ENCODE assay signal across 9 cellular contexts in the genomic region with DNA sequence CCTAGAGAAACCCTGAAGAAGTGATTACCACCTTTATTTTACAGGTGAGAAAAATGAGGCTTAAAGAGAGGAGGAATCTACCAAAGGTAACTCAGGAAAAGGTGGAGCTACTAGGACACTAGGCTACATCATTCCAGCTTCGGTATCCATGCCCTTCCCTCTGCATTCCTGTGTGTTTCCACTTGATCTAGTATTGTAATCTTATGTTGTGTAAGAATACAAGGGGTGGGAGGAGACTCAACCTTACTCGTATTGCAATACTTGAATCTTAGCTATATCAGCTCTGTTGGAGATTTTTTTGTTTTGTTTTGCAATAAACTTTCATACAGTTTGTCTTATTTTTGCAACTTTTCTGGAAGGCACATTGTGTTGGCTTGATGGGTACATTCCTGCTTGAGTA.
"Had no signal": no experiment of that assay in that cellular context is flagged by ENCODE, and none has a peak within 500 bp of the region (broad histone marks: within the 10 kb centered on the region; RNA-seq: fewer than 3 reads in every experiment).

No MANE protein-coding gene starts in this region.

- H3K9me3 ChIP-seq: HAP-1 had no signal

- H3K4me3 ChIP-seq: GM23248, HAP-1, K562 had no signal

- H3K36me3 ChIP-seq: HAP-1 had no signal

- H3K27ac ChIP-seq: GM23248, HL-60 had no signal

- ATAC-seq: HCT116, K562 had no signal

- DNase-seq: GM23248, GOT3, H7, HFFc6, IMR-90 had no signal

- H3K4me1 ChIP-seq: HAP-1 had no signal
